23 cellular contexts compared by ENCODE assay signal in genomic region chr9:74765572-74765971, GRCh38.
"Had no signal": no experiment of that assay in that cellular context is flagged by ENCODE, and none has a peak within 500 bp of the region (broad histone marks: within the 10 kb centered on the region; RNA-seq: fewer than 3 reads in every experiment).

No MANE protein-coding gene starts in this region.

- H3K27me3 ChIP-seq: esophagus squamous epithelium, neural progenitor cell, right atrium auricular region, thyroid gland, vagina had no signal

- H3K4me3 ChIP-seq: coronary artery, esophagus squamous epithelium, neural progenitor cell, prostate gland, right atrium auricular region, sigmoid colon, stomach, thyroid gland, vagina had no signal

- DNase-seq: effector memory CD8-positive, alpha-beta T cell; erythroblast; esophagus squamous epithelium; foreskin melanocyte; glutamatergic neuron; kidney; mesenchymal stem cell; naive thymus-derived CD4-positive, alpha-beta T cell; nucleus accumbens; sigmoid colon; stimulated activated CD4-positive, alpha-beta T cell treated with anti-CD3 and anti-CD28 coated beads, Interleukin-2, amount 100 ng/mL, for 24 hours; stimulated activated CD4-positive, alpha-beta T cell treated with anti-CD3 and anti-CD28 coated beads, Interleukin-4, amount 100 ng/mL, for 24 hours; stimulated activated naive CD4-positive, alpha-beta T cell treated with Interleukin-2 at 50 U/mL for 16 hours; stomach; thyroid gland; trophoblast cell had no signal

- H2AFZ ChIP-seq: neural progenitor cell had no signal

- FAIRE-seq: kidney had no signal

- H3K4me2 ChIP-seq: neural progenitor cell had no signal

- H3K27ac ChIP-seq: coronary artery, esophagus squamous epithelium, neural progenitor cell, prostate gland, right atrium auricular region, sigmoid colon, stomach, thyroid gland, vagina had no signal

- ATAC-seq: effector memory CD8-positive, alpha-beta T cell; left lobe of liver; naive thymus-derived CD4-positive, alpha-beta T cell; stimulated activated effector memory CD8-positive, alpha-beta T cell treated with anti-CD3 and anti-CD28 coated beads, Interleukin-12 subunit alpha, Interleukin-12 subunit beta, amount 100 ng/mL, for 72 hours had no signal

- H3K36me3 ChIP-seq: esophagus squamous epithelium, neural progenitor cell, prostate gland, right atrium auricular region, sigmoid colon, stomach, thyroid gland, vagina had no signal

- H3K9me3 ChIP-seq: esophagus squamous epithelium, prostate gland, right atrium auricular region, sigmoid colon, stomach, thyroid gland, vagina had no signal

- H3K4me1 ChIP-seq: esophagus squamous epithelium, neural progenitor cell, prostate gland, right atrium auricular region, sigmoid colon, stomach, thyroid gland, vagina had no signal

- H3K9ac ChIP-seq: neural progenitor cell had no signal
